8 cellular contexts compared by ENCODE assay signal in genomic region chr13:100029930-100030329, GRCh38. TPM values are rescaled to one million over a fixed set of nuclear protein-coding genes. Genes with fewer than 3 reads are reported as not detected.
"Had no signal": no experiment of that assay in that cellular context is flagged by ENCODE, and none has a peak within 500 bp of the region (broad histone marks: within the 10 kb centered on the region; RNA-seq: fewer than 3 reads in every experiment).

No MANE protein-coding gene starts in this region.

- H3K4me3 ChIP-seq: GM23338 had no signal

- H2AFZ ChIP-seq: GM23338 had no signal

- ATAC-seq: GM23338 had no signal

- H3K9ac ChIP-seq: KMS-11 had no signal

- H3K4me2 ChIP-seq: GM23338, KMS-11 had no signal

- FAIRE-seq: H1, HTR-8/SVneo had no signal

- DNase-seq: H9, HCEC 1CT, KBM-7 had no signal

- H3K27ac ChIP-seq: KMS-11 had no signal

RNA-seq across cellular contexts. Expression of gene ZIC5, which starts 58.4 kb away (rescaled TPM):
- total RNA-seq: HT-29 had no signal
